9 cellular contexts compared by ENCODE assay signal in genomic region chr1:90725961-90726715, GRCh38. TPM values are rescaled to one million over a fixed set of nuclear protein-coding genes. Genes with fewer than 3 reads are reported as not detected.
A peak's percentile ranks its signal among the peaks of the same experiment; 100 is the strongest.
DNase-seq lines count a peak whose midpoint lies in the region; ATAC-seq and TF ChIP-seq lines count a peak whose summit lies in the region.
"Had no signal": no experiment of that assay in that cellular context is flagged by ENCODE, and none has a peak within 500 bp of the region (broad histone marks: within the 10 kb centered on the region; RNA-seq: fewer than 3 reads in every experiment).

No MANE protein-coding gene starts in this region.

- peak overlapping the region; percentile 84 for H3K27ac Mint-ChIP-seq in activated T-helper 1 cell treated with anti-CD3 and anti-CD28 coated beads, Interleukin-12 subunit alpha, Interleukin-12 subunit beta, Interleukin-2, Interleukin-4 antibody, amounts not matched to agents 30 ng/mL and 10 ng/mL and 1 ng/mL, durations not matched to agents 14 hours and 24 hours and 36 hours

- H4K20me1 ChIP-seq in Karpas-422 (ENCODE audit: insufficient read depth, low read depth, low read length): no peaks in the 10 kb centered on the region

- intact Hi-C loops in activated T-helper 1 cell treated with anti-CD3 and anti-CD28 coated beads, Interleukin-12 subunit alpha, Interleukin-12 subunit beta, Interleukin-2, Interleukin-4 antibody, amounts not matched to agents 30 ng/mL and 10 ng/mL and 1 ng/mL, durations not matched to agents 14 hours and 24 hours and 36 hours (cut with micrococcal nuclease): loop anchor here (1.0 to 10.0 kb wide), 3 partner anchors 19 to 679 kb away; partner anchors contain the start of genes HFM1 and ZNF644
- intact Hi-C loops in sigmoid colon (cut with DNase I): loop anchor here (5.0 to 10.0 kb wide), 3 partner anchors 111 to 439 kb away; partner anchors contain the start of gene ZNF644

- H3K9me3 ChIP-seq in iPS-15b (ENCODE audit: control insufficient read depth, insufficient read depth, low read length) (no peaks in the 10 kb centered on the region), sigmoid colon (no peaks in the 10 kb centered on the region), Karpas-422 (ENCODE audit: low read length) (no peaks in the 10 kb centered on the region)

- ATAC-seq in HG02981 (IDR thresholded peaks at IDR 0.05; ENCODE audit: unreplicated experiment): no peak
- ATAC-seq in GM21515 (IDR thresholded peaks at IDR 0.05; ENCODE audit: unreplicated experiment): no peak

- no peaks in the 10 kb centered on the region for H3K79me2 ChIP-seq in Karpas-422 (ENCODE audit: low read length)

- H2AFZ ChIP-seq in Karpas-422 (ENCODE audit: low read length): no peak overlapping the region

- H3K27me3 Mint-ChIP-seq in activated T-helper 1 cell treated with anti-CD3 and anti-CD28 coated beads, Interleukin-12 subunit alpha, Interleukin-12 subunit beta, Interleukin-2, Interleukin-4 antibody, amounts not matched to agents 30 ng/mL and 10 ng/mL and 1 ng/mL, durations not matched to agents 14 hours and 24 hours and 36 hours (ENCODE audit: insufficient read depth): peaks cover 92% of the 10 kb centered on the region

- DNase-seq in H7: no peak
- no peak for DNase-seq in activated T-helper 1 cell treated with anti-CD3 and anti-CD28 coated beads, Interleukin-12 subunit alpha, Interleukin-12 subunit beta, Interleukin-2, Interleukin-4 antibody, amounts not matched to agents 30 ng/mL and 10 ng/mL and 1 ng/mL, durations not matched to agents 14 hours and 24 hours and 36 hours (ENCODE audit: low spot score)
- DNase-seq in sigmoid colon: no peak
- no peak for DNase-seq in Karpas-422
- DNase-seq in midbrain (lab: John Stamatoyannopoulos, UW): no peak
- DNase-seq: stimulated activated CD4-positive, alpha-beta T cell treated with anti-CD3 and anti-CD28 coated beads, Interleukin-1b, Interleukin-23, amount 100 ng/mL, for 48 hours had no signal

- no peak for TF ChIP-seq EP300 in sigmoid colon (IDR thresholded peaks at IDR 0.05)

- peaks cover 42% of the 10 kb centered on the region for H3K4me1 ChIP-seq in iPS-15b (ENCODE audit: control insufficient read depth, insufficient read depth, low read length)
- peaks cover 0 to 59% (median 56%) of the 10 kb centered on the region in 4 donors for H3K4me1 ChIP-seq in sigmoid colon
- H3K4me1 ChIP-seq in Karpas-422 (ENCODE audit: low read length): no peaks in the 10 kb centered on the region

- H3K27me3 ChIP-seq in H7 (ENCODE audit: control insufficient read depth, insufficient read depth, low read length) (peaks cover 99% of the 10 kb centered on the region), iPS-15b (ENCODE audit: control insufficient read depth, insufficient read depth, low read length) (peaks cover 99% of the 10 kb centered on the region), sigmoid colon (peaks cover 81 to 100% (median 100%) of the 10 kb centered on the region in 3 donors), Karpas-422 (ENCODE audit: low read length) (no peaks in the 10 kb centered on the region)

- 4 to 7% methylated on average over 35 of the region's 35 CpGs for WGBS in sigmoid colon, 2 donors

- peaks cover 10% of the 10 kb centered on the region for H3K36me3 Mint-ChIP-seq in activated T-helper 1 cell treated with anti-CD3 and anti-CD28 coated beads, Interleukin-12 subunit alpha, Interleukin-12 subunit beta, Interleukin-2, Interleukin-4 antibody, amounts not matched to agents 30 ng/mL and 10 ng/mL and 1 ng/mL, durations not matched to agents 14 hours and 24 hours and 36 hours (ENCODE audit: low read depth)

- no peak overlapping the region for H3K27ac ChIP-seq in sigmoid colon
- no peak overlapping the region for H3K27ac ChIP-seq in Karpas-422 (ENCODE audit: low read length)

- TF ChIP-seq CTCF in sigmoid colon (IDR thresholded peaks at IDR 0.05): no peak

- H3K36me3 ChIP-seq in H7 (replicated peaks; ENCODE audit: control insufficient read depth, insufficient read depth, low read length) (no peaks in the 10 kb centered on the region), iPS-15b (ENCODE audit: control insufficient read depth, insufficient read depth, low read length) (no peaks in the 10 kb centered on the region), sigmoid colon (no peaks in the 10 kb centered on the region), Karpas-422 (ENCODE audit: insufficient read depth, low read length) (no peaks in the 10 kb centered on the region)

- H3K9me2 ChIP-seq in Karpas-422 (replicated peaks; ENCODE audit: insufficient read depth, low read length): no peaks in the 10 kb centered on the region

- no peak for TF ChIP-seq POLR2A in sigmoid colon (IDR thresholded peaks at IDR 0.05)

- H3K4me3 Mint-ChIP-seq in activated T-helper 1 cell treated with anti-CD3 and anti-CD28 coated beads, Interleukin-12 subunit alpha, Interleukin-12 subunit beta, Interleukin-2, Interleukin-4 antibody, amounts not matched to agents 30 ng/mL and 10 ng/mL and 1 ng/mL, durations not matched to agents 14 hours and 24 hours and 36 hours: peak overlapping the region; percentile 47

- H3K9ac ChIP-seq in iPS-15b (ENCODE audit: low read depth, low read length): no peak overlapping the region
- no peak overlapping the region for H3K9ac ChIP-seq in Karpas-422 (ENCODE audit: low read length)

- H3K4me2 ChIP-seq in Karpas-422 (ENCODE audit: low read depth, low read length, poor library complexity, severe bottlenecking): no peak overlapping the region

- H3K9me3 Mint-ChIP-seq in activated T-helper 1 cell treated with anti-CD3 and anti-CD28 coated beads, Interleukin-12 subunit alpha, Interleukin-12 subunit beta, Interleukin-2, Interleukin-4 antibody, amounts not matched to agents 30 ng/mL and 10 ng/mL and 1 ng/mL, durations not matched to agents 14 hours and 24 hours and 36 hours: peaks cover 10% of the 10 kb centered on the region

- H3K4me3 ChIP-seq in H7 (ENCODE audit: insufficient read depth, low read depth, low read length) (peak overlapping the region; percentile 32), iPS-15b (ENCODE audit: low read depth, low read length) (peak overlapping the region; percentile 53), sigmoid colon (peak overlapping the region in 3 of 4 donors; percentile 9 to 25 (median 19)), Karpas-422 (ENCODE audit: low read length) (no peak overlapping the region)

- H3K4me1 Mint-ChIP-seq in activated T-helper 1 cell treated with anti-CD3 and anti-CD28 coated beads, Interleukin-12 subunit alpha, Interleukin-12 subunit beta, Interleukin-2, Interleukin-4 antibody, amounts not matched to agents 30 ng/mL and 10 ng/mL and 1 ng/mL, durations not matched to agents 14 hours and 24 hours and 36 hours (ENCODE audit: low read depth): peaks cover 58% of the 10 kb centered on the region

RNA-seq across cellular contexts. Expression of gene BARHL2, which starts 9.0 kb away (rescaled TPM):
- total RNA-seq in H7 (2014; rRNA removed; shearing (Covaris generic)): not detected in 2 replicates
- total RNA-seq in activated T-helper 1 cell treated with anti-CD3 and anti-CD28 coated beads, Interleukin-12 subunit alpha, Interleukin-12 subunit beta, Interleukin-2, Interleukin-4 antibody, amounts not matched to agents 30 ng/mL and 10 ng/mL and 1 ng/mL, durations not matched to agents 14 hours and 24 hours and 36 hours: not detected in 2 replicates
- total RNA-seq in sigmoid colon: not detected
- polyA plus RNA-seq in sigmoid colon: not detected
- total RNA-seq in Karpas-422 (2014; rRNA removed; shearing (Covaris generic); ENCODE audit: low replicate concordance): not detected in 2 replicates
